22 cellular contexts compared by ENCODE assay signal in the genomic region with DNA sequence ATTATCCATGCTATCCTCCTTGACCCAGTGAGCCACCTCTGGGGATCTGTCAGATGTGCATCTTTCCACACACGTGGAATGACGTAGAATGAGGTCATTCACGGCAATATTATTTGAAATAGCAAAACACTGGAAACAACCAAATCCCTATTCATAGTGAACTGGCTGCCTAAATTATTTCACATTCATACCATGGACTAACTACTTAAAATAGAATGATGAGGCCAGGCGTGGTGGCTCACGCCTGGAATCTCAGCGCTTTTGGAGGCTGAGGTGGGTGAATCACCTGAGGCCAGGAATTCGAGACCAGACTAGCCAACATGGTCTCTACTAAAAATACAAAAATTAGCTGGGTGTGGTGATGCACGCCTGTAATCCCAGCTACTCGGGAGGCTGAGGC.
"Had no signal": no experiment of that assay in that cellular context is flagged by ENCODE, and none has a peak within 500 bp of the region (broad histone marks: within the 10 kb centered on the region; RNA-seq: fewer than 3 reads in every experiment).

No MANE protein-coding gene starts in this region.

- H3K27me3 Mint-ChIP-seq: activated CD4-positive, alpha-beta memory T cell treated with anti-CD3 and anti-CD28 coated beads, Interleukin-2, amount 10 ng/mL, durations not matched to agents 7 days and 5 days; activated naive CD8-positive, alpha-beta T cell treated with anti-CD3 and anti-CD28 coated beads for 36 hours; central memory CD8-positive, alpha-beta T cell; naive thymus-derived CD8-positive, alpha-beta T cell; stimulated activated naive B cell treated with anti-CD40 and anti-IgM and Interleukin-4, amounts not matched to agents 10 μg/mL and 1 μg/mL and 100 μg/mL, for 72 hours had no signal

- H3K4me3 Mint-ChIP-seq: activated CD4-positive, alpha-beta memory T cell treated with anti-CD3 and anti-CD28 coated beads, Interleukin-2, amount 10 ng/mL, durations not matched to agents 7 days and 5 days; activated naive CD8-positive, alpha-beta T cell treated with anti-CD3 and anti-CD28 coated beads for 36 hours; activated T-cell treated with anti-CD3 and anti-CD28 coated beads, Interleukin-2, amount 50 U/mL, for 72 hours; central memory CD8-positive, alpha-beta T cell; naive thymus-derived CD8-positive, alpha-beta T cell; stimulated activated naive B cell treated with anti-CD40 and anti-IgM and Interleukin-4, amounts not matched to agents 10 μg/mL and 1 μg/mL and 100 μg/mL, for 72 hours had no signal

- H3K4me3 ChIP-seq: body of pancreas, coronary artery, gastroesophageal sphincter, heart right ventricle, prostate gland, skin epidermis, thyroid gland, uterus had no signal

- H3K36me3 ChIP-seq: gastroesophageal sphincter, heart right ventricle, prostate gland, thyroid gland, uterus had no signal

- H3K27ac ChIP-seq: coronary artery, gastroesophageal sphincter, heart right ventricle, prostate gland, skin epidermis, thyroid gland, uterus had no signal

- H3K36me3 Mint-ChIP-seq: activated naive CD8-positive, alpha-beta T cell treated with anti-CD3 and anti-CD28 coated beads for 36 hours; stimulated activated naive B cell treated with anti-CD40 and anti-IgM and Interleukin-4, amounts not matched to agents 10 μg/mL and 1 μg/mL and 100 μg/mL, for 72 hours had no signal

- DNase-seq: activated CD4-positive, alpha-beta memory T cell treated with anti-CD3 and anti-CD28 coated beads, Interleukin-2, amount 10 ng/mL, durations not matched to agents 7 days and 5 days; activated CD4-positive, alpha-beta T cell treated with anti-CD3 and anti-CD28 coated beads for 4 hours; activated naive CD8-positive, alpha-beta T cell treated with anti-CD3 and anti-CD28 coated beads for 36 hours; activated T-cell treated with anti-CD3 and anti-CD28 coated beads, Interleukin-2, amount 50 U/mL, for 72 hours; amygdala; body of pancreas; effector CD4-positive, alpha-beta T cell; heart right ventricle; naive thymus-derived CD8-positive, alpha-beta T cell; right cardiac atrium; stimulated activated CD4-positive, alpha-beta T cell treated with anti-CD3 and anti-CD28 coated beads, Interleukin-15, amount 100 ng/mL, for 24 hours; stimulated activated CD4-positive, alpha-beta T cell treated with anti-CD3 and anti-CD28 coated beads, Interleukin-4, amount 100 ng/mL, for 1 hour; stimulated activated naive B cell treated with anti-CD40 and anti-IgM and Interleukin-4, amounts not matched to agents 10 μg/mL and 1 μg/mL and 100 μg/mL, for 72 hours; T-helper 2 cell; thyroid gland; uterus had no signal

- H3K4me1 Mint-ChIP-seq: activated CD4-positive, alpha-beta memory T cell treated with anti-CD3 and anti-CD28 coated beads, Interleukin-2, amount 10 ng/mL, durations not matched to agents 7 days and 5 days; activated naive CD8-positive, alpha-beta T cell treated with anti-CD3 and anti-CD28 coated beads for 36 hours; stimulated activated naive B cell treated with anti-CD40 and anti-IgM and Interleukin-4, amounts not matched to agents 10 μg/mL and 1 μg/mL and 100 μg/mL, for 72 hours had no signal

- H3K27me3 ChIP-seq: body of pancreas, gastroesophageal sphincter, heart right ventricle, thyroid gland, uterus had no signal

- H3K9me3 Mint-ChIP-seq: activated CD4-positive, alpha-beta memory T cell treated with anti-CD3 and anti-CD28 coated beads, Interleukin-2, amount 10 ng/mL, durations not matched to agents 7 days and 5 days; activated naive CD8-positive, alpha-beta T cell treated with anti-CD3 and anti-CD28 coated beads for 36 hours; activated T-cell treated with anti-CD3 and anti-CD28 coated beads, Interleukin-2, amount 50 U/mL, for 72 hours; central memory CD8-positive, alpha-beta T cell; naive thymus-derived CD8-positive, alpha-beta T cell; stimulated activated naive B cell treated with anti-CD40 and anti-IgM and Interleukin-4, amounts not matched to agents 10 μg/mL and 1 μg/mL and 100 μg/mL, for 72 hours had no signal

- H3K9me3 ChIP-seq: body of pancreas, gastroesophageal sphincter, heart right ventricle, prostate gland, thyroid gland, uterus had no signal

- ATAC-seq: activated T-cell treated with anti-CD3 and anti-CD28 coated beads, Interleukin-2, amount 50 U/mL, for 72 hours; body of pancreas; gastroesophageal sphincter; left lobe of liver; naive thymus-derived CD8-positive, alpha-beta T cell; stimulated activated naive B cell treated with anti-CD40 and anti-IgM and Interleukin-4, amounts not matched to agents 10 μg/mL and 1 μg/mL and 100 μg/mL, for 72 hours had no signal

- H3K27ac Mint-ChIP-seq: activated CD4-positive, alpha-beta memory T cell treated with anti-CD3 and anti-CD28 coated beads, Interleukin-2, amount 10 ng/mL, durations not matched to agents 7 days and 5 days; activated naive CD8-positive, alpha-beta T cell treated with anti-CD3 and anti-CD28 coated beads for 36 hours; activated T-cell treated with anti-CD3 and anti-CD28 coated beads, Interleukin-2, amount 50 U/mL, for 72 hours; naive thymus-derived CD8-positive, alpha-beta T cell; stimulated activated naive B cell treated with anti-CD40 and anti-IgM and Interleukin-4, amounts not matched to agents 10 μg/mL and 1 μg/mL and 100 μg/mL, for 72 hours had no signal

- H3K4me1 ChIP-seq: gastroesophageal sphincter, prostate gland, uterus had no signal
